ENCODE assay signal across 27 cellular contexts in the genomic region with DNA sequence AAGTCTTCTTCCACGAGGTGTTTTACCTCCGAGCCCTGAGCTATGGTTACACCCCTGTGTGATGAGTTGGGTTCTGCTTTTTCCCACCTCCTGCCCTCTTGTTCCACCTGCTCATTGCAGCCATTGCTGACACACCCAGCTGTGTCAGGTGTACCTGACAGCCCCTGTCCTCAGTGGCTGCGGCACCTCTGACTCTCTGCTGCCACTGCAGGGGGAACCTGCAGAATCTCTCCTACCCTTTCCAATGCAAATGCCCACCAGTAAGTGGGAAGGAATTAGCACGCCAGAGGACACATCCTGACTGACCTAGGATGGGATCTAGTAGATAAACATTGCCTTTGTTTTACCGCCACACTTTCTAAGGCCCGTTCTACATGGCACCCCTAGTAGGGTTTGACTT.
A peak's percentile ranks its signal among the peaks of the same experiment; 100 is the strongest.
DNase-seq lines count a peak whose midpoint lies in the region; ATAC-seq and TF ChIP-seq lines count a peak whose summit lies in the region.
"Had no signal": no experiment of that assay in that cellular context is flagged by ENCODE, and none has a peak within 500 bp of the region (broad histone marks: within the 10 kb centered on the region; RNA-seq: fewer than 3 reads in every experiment).

No MANE protein-coding gene starts in this region.

- no peak overlapping the region for H2AFZ ChIP-seq in trophoblast cell (ENCODE audit: insufficient read depth, low read length, poor library complexity)
- no peak overlapping the region for H2AFZ ChIP-seq in mesenchymal stem cell (ENCODE audit: low read depth, low read length)
- H2AFZ ChIP-seq: parathyroid adenoma had no signal

- no peak overlapping the region for H2BK15ac ChIP-seq in mesenchymal stem cell (ENCODE audit: low read depth, poor library complexity, severe bottlenecking)

- H3K27ac Mint-ChIP-seq in endodermal cell: peak overlapping the region; percentile 44
- H3K27ac Mint-ChIP-seq: activated CD8-positive, alpha-beta T cell treated with anti-CD3 and anti-CD28 coated beads for 36 hours; activated naive CD8-positive, alpha-beta T cell treated with anti-CD3 and anti-CD28 coated beads for 36 hours; stimulated activated memory B cell treated with anti-CD40 and anti-IgM and Interleukin-4, amounts not matched to agents 10 μg/mL and 1 μg/mL and 100 μg/mL, for 72 hours had no signal

- H3K36me3 ChIP-seq in endodermal cell (ENCODE audit: control insufficient read depth, insufficient read depth, low read length) (no peaks in the 10 kb centered on the region), trophoblast cell (ENCODE audit: control insufficient read depth in 1 of 2, insufficient read depth in 2 of 2, low read length in 2 of 2) (no peaks in the 10 kb centered on the region), mesenchymal stem cell (ENCODE audit: control insufficient read depth in 1 of 2, insufficient read depth in 2 of 2, low read depth in 1 of 2, low read length in 2 of 2) (no peaks in the 10 kb centered on the region)
- H3K36me3 ChIP-seq: ascending aorta, gastrocnemius medialis, HAP-1, right atrium auricular region, suprapubic skin had no signal

- H4K91ac ChIP-seq in trophoblast cell (ENCODE audit: low read depth, low read length) (no peak overlapping the region), mesenchymal stem cell (ENCODE audit: low read length) (no peak overlapping the region)

- H3K4ac ChIP-seq in trophoblast cell (ENCODE audit: low read depth, low read length): no peak overlapping the region
- no peak overlapping the region for H3K4ac ChIP-seq in mesenchymal stem cell (ENCODE audit: low read depth in 1 of 2, low read length in 2 of 2)

- H3K9me3 ChIP-seq in endodermal cell (ENCODE audit: control insufficient read depth, low read length): peaks cover 22% of the 10 kb centered on the region
- peaks cover 3% of the 10 kb centered on the region for H3K9me3 ChIP-seq in trophoblast cell (ENCODE audit: insufficient read depth, low read depth, low read length)
- no peaks in the 10 kb centered on the region for H3K9me3 ChIP-seq in mesenchymal stem cell (ENCODE audit: control insufficient read depth, low read length)
- H3K9me3 ChIP-seq: ascending aorta, gastrocnemius medialis, HAP-1, mucosa of descending colon, right atrium auricular region, suprapubic skin had no signal

- H3K27me3 Mint-ChIP-seq in endodermal cell (ENCODE audit: insufficient read depth): peaks cover 4% of the 10 kb centered on the region
- H3K27me3 Mint-ChIP-seq: activated CD8-positive, alpha-beta T cell treated with anti-CD3 and anti-CD28 coated beads for 36 hours; activated naive CD8-positive, alpha-beta T cell treated with anti-CD3 and anti-CD28 coated beads for 36 hours; stimulated activated memory B cell treated with anti-CD40 and anti-IgM and Interleukin-4, amounts not matched to agents 10 μg/mL and 1 μg/mL and 100 μg/mL, for 72 hours had no signal

- H3K14ac ChIP-seq in trophoblast cell (ENCODE audit: low read length): no peak overlapping the region
- no peak overlapping the region for H3K14ac ChIP-seq in mesenchymal stem cell (ENCODE audit: low read length in 2 of 2)

- H3K9ac ChIP-seq in endodermal cell (ENCODE audit: extremely low read depth, low read length, poor library complexity, severe bottlenecking) (no peak overlapping the region), trophoblast cell (ENCODE audit: low read length) (no peak overlapping the region), mesenchymal stem cell (ENCODE audit: low read length) (no peak overlapping the region)
- H3K9ac ChIP-seq: parathyroid adenoma had no signal

- no peak overlapping the region for H2BK12ac ChIP-seq in trophoblast cell (ENCODE audit: low read length)
- no peak overlapping the region for H2BK12ac ChIP-seq in mesenchymal stem cell (ENCODE audit: low read length in 2 of 2)

- DNase-seq in NCI-H2107 treated with DMSO at 0.1 percent for 48 hours (lab: John Stamatoyannopoulos, UW; ENCODE audit: unreplicated experiment) (peak; percentile 60), NCI-H2107 (lab: John Stamatoyannopoulos, UW) (no peak), ELF-1 (ENCODE audit: low read depth, low spot score) (peak; percentile 14), NOMO-1 treated with DMSO at 0.1 percent for 48 hours (lab: John Stamatoyannopoulos, UW; ENCODE audit: unreplicated experiment) (peak; percentile 84), endodermal cell (no peak), trophoblast cell (no peak), mesenchymal stem cell (no peak)
- DNase-seq: activated CD8-positive, alpha-beta T cell treated with anti-CD3 and anti-CD28 coated beads for 36 hours; activated effector memory CD4-positive, alpha-beta T cell treated with Interleukin-2 at 50 U/mL for 16 hours; activated naive CD8-positive, alpha-beta T cell treated with anti-CD3 and anti-CD28 coated beads for 36 hours; gastrocnemius medialis; mucosa of descending colon; NCI-H1417 treated with DMSO at 0.1 percent for 48 hours; NCI-H510A; stimulated activated CD4-positive, alpha-beta T cell treated with anti-CD3 and anti-CD28 coated beads, Interleukin-2, amount 100 ng/mL, for 48 hours had no signal

- no peak overlapping the region for H4K12ac ChIP-seq in trophoblast cell (ENCODE audit: low read depth, low read length)

- no peak overlapping the region for H3K18ac ChIP-seq in trophoblast cell (ENCODE audit: low read length)
- H3K18ac ChIP-seq in mesenchymal stem cell (ENCODE audit: low read depth in 1 of 2, low read length in 2 of 2): no peak overlapping the region

- ATAC-seq in esophagus mucosa: no peak
- ATAC-seq: activated CD4-positive, CD25-positive, alpha-beta regulatory T cell treated with anti-CD3 and anti-CD28 coated beads, Interleukin-2, amount 50 U/mL, for 24 hours; activated CD8-positive, alpha-beta T cell treated with anti-CD3 and anti-CD28 coated beads for 36 hours; gastrocnemius medialis; GM12878; mucosa of descending colon; Right ventricle myocardium inferior; stimulated activated memory B cell treated with anti-CD40 and anti-IgM and Interleukin-4, amounts not matched to agents 10 μg/mL and 1 μg/mL and 100 μg/mL, for 72 hours had no signal

- H3K4me1 ChIP-seq in endodermal cell (ENCODE audit: control insufficient read depth, insufficient read depth, low read length) (peaks cover 18% of the 10 kb centered on the region), trophoblast cell (ENCODE audit: control insufficient read depth in 1 of 2, insufficient read depth in 2 of 2, low read length in 2 of 2) (peaks cover 0 to 2% of the 10 kb centered on the region in 2 experiments), mesenchymal stem cell (ENCODE audit: control insufficient read depth, insufficient read depth, low read depth, low read length) (no peaks in the 10 kb centered on the region)
- H3K4me1 ChIP-seq: ascending aorta, gastrocnemius medialis, HAP-1, parathyroid adenoma, right atrium auricular region had no signal

- no peak overlapping the region for H2AK5ac ChIP-seq in trophoblast cell (ENCODE audit: low read length)
- no peak overlapping the region for H2AK5ac ChIP-seq in mesenchymal stem cell (ENCODE audit: low read length, severe bottlenecking)

- H2BK120ac ChIP-seq in trophoblast cell (ENCODE audit: insufficient read depth, low read length, poor library complexity): no peak overlapping the region
- no peak overlapping the region for H2BK120ac ChIP-seq in mesenchymal stem cell (ENCODE audit: low read depth, low read length)

- WGBS in endodermal cell (ENCODE audit: insufficient coverage in 1 of 2, insufficient read length in 1 of 2), 2 experiments: 55 to 66% methylated on average over 4 to 6 of the region's 6 CpGs
- no CpG with 5 or more reads among the region's 6 CpGs for WGBS in trophoblast cell (ENCODE audit: extremely low coverage, insufficient coverage, insufficient read length)
- 79% methylated on average over 6 of the region's 6 CpGs for WGBS in mesenchymal stem cell

- H2BK5ac ChIP-seq in trophoblast cell (ENCODE audit: low read depth, low read length, poor library complexity) (no peak overlapping the region), mesenchymal stem cell (ENCODE audit: low read depth, low read length, poor library complexity, severe bottlenecking) (no peak overlapping the region)

- peaks cover 14% of the 10 kb centered on the region for H3K9me3 Mint-ChIP-seq in endodermal cell
- H3K9me3 Mint-ChIP-seq: activated CD8-positive, alpha-beta T cell treated with anti-CD3 and anti-CD28 coated beads for 36 hours; activated naive CD8-positive, alpha-beta T cell treated with anti-CD3 and anti-CD28 coated beads for 36 hours; nephron; stimulated activated memory B cell treated with anti-CD40 and anti-IgM and Interleukin-4, amounts not matched to agents 10 μg/mL and 1 μg/mL and 100 μg/mL, for 72 hours had no signal

- H3K79me2 ChIP-seq in trophoblast cell (ENCODE audit: control insufficient read depth, insufficient read depth, low read length, poor library complexity): no peaks in the 10 kb centered on the region
- H3K79me2 ChIP-seq: parathyroid adenoma had no signal

- peak; percentile 44 for TF ChIP-seq CTCF in endodermal cell (conservative IDR thresholded peaks at IDR 0.05)

- H3K27me3 ChIP-seq in endodermal cell (ENCODE audit: control insufficient read depth, insufficient read depth, low read length, poor library complexity, severe bottlenecking) (peaks cover 10% of the 10 kb centered on the region), trophoblast cell (ENCODE audit: insufficient read depth, low read length) (no peaks in the 10 kb centered on the region), mesenchymal stem cell (ENCODE audit: control insufficient read depth in 1 of 2, insufficient read depth in 1 of 2, low read length in 2 of 2) (peaks cover 0 to 3% of the 10 kb centered on the region in 2 experiments)
- H3K27me3 ChIP-seq: ascending aorta, gastrocnemius medialis, right atrium auricular region, suprapubic skin had no signal

- no peaks in the 10 kb centered on the region for H3K36me3 Mint-ChIP-seq in endodermal cell (ENCODE audit: low read depth)
- H3K36me3 Mint-ChIP-seq: activated naive CD8-positive, alpha-beta T cell treated with anti-CD3 and anti-CD28 coated beads for 36 hours; stimulated activated memory B cell treated with anti-CD40 and anti-IgM and Interleukin-4, amounts not matched to agents 10 μg/mL and 1 μg/mL and 100 μg/mL, for 72 hours had no signal

- H3K79me1 ChIP-seq in trophoblast cell (ENCODE audit: low read length) (no peaks in the 10 kb centered on the region), mesenchymal stem cell (replicated peaks; ENCODE audit: low read length, poor library complexity, severe bottlenecking) (no peaks in the 10 kb centered on the region)

- H3K4me3 Mint-ChIP-seq in endodermal cell: no peak overlapping the region
- H3K4me3 Mint-ChIP-seq: activated CD8-positive, alpha-beta T cell treated with anti-CD3 and anti-CD28 coated beads for 36 hours; activated naive CD8-positive, alpha-beta T cell treated with anti-CD3 and anti-CD28 coated beads for 36 hours; nephron; stimulated activated memory B cell treated with anti-CD40 and anti-IgM and Interleukin-4, amounts not matched to agents 10 μg/mL and 1 μg/mL and 100 μg/mL, for 72 hours had no signal

- H3K23ac ChIP-seq in trophoblast cell (ENCODE audit: low read length) (no peak overlapping the region), mesenchymal stem cell (ENCODE audit: low read length in 2 of 2) (no peak overlapping the region)

- no peak overlapping the region for H3K4me3 ChIP-seq in endodermal cell (ENCODE audit: low read length)
- no peak overlapping the region for H3K4me3 ChIP-seq in trophoblast cell (ENCODE audit: low read depth, low read length)
- no peak overlapping the region for H3K4me3 ChIP-seq in mesenchymal stem cell (ENCODE audit: insufficient read depth in 1 of 2, low read depth in 1 of 2, low read length in 2 of 2)
- H3K4me3 ChIP-seq: ascending aorta, gastrocnemius medialis, GM12878, HAP-1, mucosa of descending colon, right atrium auricular region, suprapubic skin had no signal

- H3K4me2 ChIP-seq in trophoblast cell (ENCODE audit: low read length) (no peak overlapping the region), mesenchymal stem cell (ENCODE audit: low read length, poor library complexity, severe bottlenecking) (no peak overlapping the region)

- H3K4me1 Mint-ChIP-seq in endodermal cell: peaks cover 21% of the 10 kb centered on the region
- H3K4me1 Mint-ChIP-seq: activated naive CD8-positive, alpha-beta T cell treated with anti-CD3 and anti-CD28 coated beads for 36 hours; stimulated activated memory B cell treated with anti-CD40 and anti-IgM and Interleukin-4, amounts not matched to agents 10 μg/mL and 1 μg/mL and 100 μg/mL, for 72 hours had no signal

- H4K8ac ChIP-seq in trophoblast cell (ENCODE audit: low read depth, low read length) (no peak overlapping the region), mesenchymal stem cell (ENCODE audit: low read length) (no peak overlapping the region)

- H3K27ac ChIP-seq in endodermal cell (ENCODE audit: low read depth, low read length): no peak overlapping the region
- H3K27ac ChIP-seq in trophoblast cell (ENCODE audit: low read depth, low read length): no peak overlapping the region
- H3K27ac ChIP-seq in mesenchymal stem cell (ENCODE audit: low read length, poor library complexity, severe bottlenecking): no peak overlapping the region
- H3K27ac ChIP-seq: ascending aorta, gastrocnemius medialis, HL-60, parathyroid adenoma, right atrium auricular region, suprapubic skin had no signal

Comparison
In these comparisons a context has a peak if more than half of its experiments do, and no peak if none do; other contexts are left out.
1. DNase-seq: peak in NCI-H2107 treated with DMSO at 0.1 percent for 48 hours (single experiment), ELF-1 (single experiment) and NOMO-1 treated with DMSO at 0.1 percent for 48 hours (single experiment); none in NCI-H2107 (single experiment), endodermal cell (single experiment), trophoblast cell (0 of 2) and mesenchymal stem cell (single experiment).